Comparison of ENCODE assay signal across 8 cellular contexts in genomic region chr11:45900916-45901617, GRCh38. TPM values are rescaled to one million over a fixed set of nuclear protein-coding genes. Genes with fewer than 3 reads are reported as not detected.
DNase-seq lines count a peak whose midpoint lies in the region; ATAC-seq, FAIRE-seq and TF ChIP-seq lines count a peak whose summit lies in the region.

No MANE protein-coding gene starts in this region.

- peaks cover 0 to 21% of the 10 kb centered on the region in 2 experiments; a peak in 1 of 5 replicates for H3K27me3 ChIP-seq in HepG2 (ENCODE audit: control insufficient read depth in 1 of 2, insufficient read depth in 2 of 2, low read length in 2 of 2)
- no peaks in the 10 kb centered on the region for H3K27me3 ChIP-seq in right lobe of liver
- H3K27me3 ChIP-seq in mucosa of rectum (ENCODE audit: control insufficient read depth in 2 of 2, insufficient read depth in 2 of 2, low read length in 2 of 2): peaks cover 7 to 27% of the 10 kb centered on the region in 2 donors
- no peaks in the 10 kb centered on the region for H3K27me3 ChIP-seq in vagina

- intact Hi-C loops in HepG2 (cut with micrococcal nuclease; ENCODE audit: unreplicated experiment): no loop called here
- intact Hi-C loops in right lobe of liver (cut with DNase I): no loop called here
- intact Hi-C loops in vagina (cut with DNase I): no loop called here

- no peak overlapping the region for H3K27ac ChIP-seq in HepG2 (ENCODE audit: extremely low read length, insufficient read depth, low read length)
- no peak overlapping the region for H3K27ac ChIP-seq in right lobe of liver
- H3K27ac ChIP-seq in mucosa of rectum (ENCODE audit: low read depth in 2 of 2, low read length in 2 of 2): no peak overlapping the region
- peak overlapping the region; percentile 33 for H3K27ac ChIP-seq in vagina

- TF ChIP-seq CTCF in HepG2 (CRISPR knock-in tag; IDR thresholded peaks at IDR 0.05) (no peak), right lobe of liver (IDR thresholded peaks at IDR 0.05) (no peak), choroid plexus epithelial cell (conservative IDR thresholded peaks at IDR 0.05; ENCODE audit: low read depth, low read length) (no peak), vagina (IDR thresholded peaks at IDR 0.05) (no peak)

- no peaks in the 10 kb centered on the region for H4K20me1 ChIP-seq in HepG2 (ENCODE audit: insufficient read depth, low read length)

- H3K9ac ChIP-seq in HepG2 (ENCODE audit: insufficient read depth, low read depth, low read length): no peak overlapping the region
- no peak overlapping the region for H3K9ac ChIP-seq in mucosa of rectum (ENCODE audit: low read depth in 1 of 2, low read length in 2 of 2)

- peaks cover 44% of the 10 kb centered on the region for H3K4me1 ChIP-seq in HepG2 (ENCODE audit: insufficient read depth, low read length)
- peaks cover 0 to 5% (median 2%) of the 10 kb centered on the region in 4 donors for H3K4me1 ChIP-seq in right lobe of liver
- peaks cover 5 to 12% of the 10 kb centered on the region in 2 donors for H3K4me1 ChIP-seq in mucosa of rectum (ENCODE audit: control insufficient read depth in 2 of 2, insufficient read depth in 2 of 2, low read length in 2 of 2)
- peaks cover 22% of the 10 kb centered on the region for H3K4me1 ChIP-seq in vagina

- FAIRE-seq in HepG2 (lab: Jason Lieb, UNC): no peak
- FAIRE-seq in GM19239 (lab: Jason Lieb, UNC): no peak

- in situ Hi-C loops in HepG2 (cut with HindIII; ENCODE audit: extremely low pct_ligation_motif_present, low pct_unique_long_range_greater_than_20kb): no loop called here

- ATAC-seq in HepG2 (no peak), right lobe of liver (no peak), esophagus mucosa (no peak)

- H3K4me2 ChIP-seq in HepG2 (ENCODE audit: low read depth, low read length): peak overlapping the region; percentile 86

- H3K36me3 ChIP-seq in HepG2 (replicated peaks in 1 of 2; ENCODE audit: control insufficient read depth in 1 of 2, insufficient read depth in 2 of 2, low read length in 2 of 2): no peaks in the 10 kb centered on the region
- H3K36me3 ChIP-seq in right lobe of liver: no peaks in the 10 kb centered on the region
- H3K36me3 ChIP-seq in mucosa of rectum (ENCODE audit: control insufficient read depth in 2 of 2, insufficient read depth in 2 of 2, low read length in 2 of 2): no peaks in the 10 kb centered on the region
- H3K36me3 ChIP-seq in vagina: peaks cover 0 to 6% of the 10 kb centered on the region in 2 donors

- TF ChIP-seq RAD21 in HepG2 (CRISPR knock-in tag; IDR thresholded peaks at IDR 0.05): no peak

- H3K4me3 ChIP-seq in HepG2 (replicated peaks in 1 of 3; ENCODE audit: insufficient read depth in 1 of 3, low read depth in 2 of 3, low read length in 3 of 3) (peak overlapping the region in 2 of 3 experiments; percentile 62 to 71; a peak in 2 of 6 replicates), right lobe of liver (no peak overlapping the region), choroid plexus epithelial cell (ENCODE audit: low read depth, low read length) (peak overlapping the region; percentile 54), mucosa of rectum (ENCODE audit: low read length in 2 of 2) (peak overlapping the region; percentile 20 to 30), vagina (peak overlapping the region; percentile 51 to 77)

- DNase-seq in HepG2 (ENCODE audit: low spot score) (no peak), right lobe of liver (no peak), choroid plexus epithelial cell (ENCODE audit: low read depth) (no peak), vagina (ENCODE audit: extremely low spot score in 2 of 2) (no peak), GM19239 (ENCODE audit: insufficient read length, low spot score) (no peak), cerebellum (ENCODE audit: low spot score) (no peak)

- WGBS in HepG2 (ENCODE audit: low lambda C conversion rate): 57% methylated on average over 7 of the region's 8 CpGs
- 63% methylated on average over 3 of the region's 8 CpGs for WGBS in right lobe of liver (ENCODE audit: insufficient coverage, low coverage, low lambda C conversion rate, missing lambda C conversion rate)

- no TSS peak for BruUV-seq in HepG2 (replicated peaks; lab: Mats Ljungman, UMichigan)

- POLR2A ChIA-PET in HepG2 (lab: Yijun Ruan, JAX): no interaction called here

- no peak overlapping the region for H2AFZ ChIP-seq in HepG2 (ENCODE audit: low read length)

- TF ChIP-seq EP300 in HepG2 (IDR thresholded peaks at IDR 0.05; ENCODE audit: low read depth in 2 of 2, low read length in 2 of 2): no peak
- TF ChIP-seq EP300 in HepG2 (CRISPR knock-in tag; IDR thresholded peaks at IDR 0.05; ENCODE audit: borderline replicate concordance): no peak

- no peak for TF ChIP-seq POLR2A in HepG2 (IDR thresholded peaks at IDR 0.05; ENCODE audit: insufficient read depth in 1 of 2, low read depth in 2 of 2, low read length in 2 of 2)
- TF ChIP-seq POLR2A in right lobe of liver (IDR thresholded peaks at IDR 0.05): no peak
- TF ChIP-seq POLR2A in vagina (IDR thresholded peaks at IDR 0.05): no peak

- H3K9me3 ChIP-seq in HepG2 (ENCODE audit: low read length): no peaks in the 10 kb centered on the region
- H3K9me3 ChIP-seq in right lobe of liver: no peaks in the 10 kb centered on the region
- H3K9me3 ChIP-seq in mucosa of rectum (ENCODE audit: control insufficient read depth in 2 of 2, low read length in 2 of 2): no peaks in the 10 kb centered on the region
- H3K9me3 ChIP-seq in vagina: no peaks in the 10 kb centered on the region

- no peaks in the 10 kb centered on the region for H3K79me2 ChIP-seq in HepG2 (ENCODE audit: insufficient read depth, low read length)

- CTCF ChIA-PET in HepG2 (lab: Yijun Ruan, JAX; ENCODE audit: low intra/inter-chr PET ratio, low total read pairs): no interaction called here

RNA-seq across cellular contexts. Expression of gene FREY1, which starts 6.0 kb away (rescaled TPM):
- 0.73 TPM in 1 of 2 replicates, not detected in the other for total RNA-seq in HepG2 (2016; rRNA removed; fragmentation: Illumina TruSeq; extraction: Trizol)
- not detected in 2 replicates for total RNA-seq in HepG2 (2016; cell fraction: cytosol; rRNA removed; fragmentation: Illumina TruSeq; extraction: Trizol; ENCODE audit: low read depth)
- total RNA-seq in HepG2 (2016; cell fraction: insoluble cytoplasmic fraction; rRNA removed; fragmentation: Illumina TruSeq; extraction: Trizol): 0.27 and 0.52 TPM in 2 replicates
- not detected in 2 replicates for total RNA-seq in HepG2 (2016; cell fraction: membrane; rRNA removed; fragmentation: Illumina TruSeq; extraction: Trizol)
- total RNA-seq in HepG2 (2016; cell fraction: nucleus; rRNA removed; fragmentation: Illumina TruSeq; extraction: Trizol): 1.3 TPM in 1 of 2 replicates, not detected in the other
- 0.22 and 0.44 TPM in 2 replicates for polyA plus RNA-seq in HepG2 (2011; rRNA removed)
- polyA plus RNA-seq in HepG2 (2011; cell fraction: cytosol; rRNA removed): not detected in 2 replicates
- 2.4 and 5.3 TPM in 2 replicates for polyA plus RNA-seq in HepG2 (2011; cell fraction: nucleus; rRNA removed)
- 0.27 TPM in 1 of 2 replicates, not detected in the other for polyA plus RNA-seq in HepG2 (2012)
- polyA plus RNA-seq in HepG2 (2016; cell fraction: cytosol; fragmentation: Illumina TruSeq; extraction: Trizol; ENCODE audit: low read depth): not detected in 2 replicates
- polyA plus RNA-seq in HepG2 (2016; cell fraction: insoluble cytoplasmic fraction; fragmentation: Illumina TruSeq; extraction: Trizol; ENCODE audit: low read depth): not detected in 2 replicates
- polyA plus RNA-seq in HepG2 (2016; cell fraction: membrane; fragmentation: Illumina TruSeq; extraction: Trizol; ENCODE audit: low read depth): not detected in 2 replicates
- polyA plus RNA-seq in HepG2 (2016; cell fraction: nucleus; fragmentation: Illumina TruSeq; extraction: Trizol; ENCODE audit: insufficient read depth, low read depth): not detected in 2 replicates
- 4.0 and 13.4 TPM in 2 replicates for polyA minus RNA-seq in HepG2 (2011; rRNA and poly(A)+ RNA removed; ENCODE audit: low replicate concordance)
- polyA minus RNA-seq in HepG2 (2011; cell fraction: cytosol; rRNA and poly(A)+ RNA removed): not detected in 2 replicates
- polyA minus RNA-seq in HepG2 (2011; cell fraction: nucleus; rRNA and poly(A)+ RNA removed): 7.2 and 7.8 TPM in 2 replicates
- under 1 TPM in 3 of 6 experiments, not detected in 3; 0.40 to 0.90 (median 0.42) TPM for total RNA-seq in right lobe of liver
- total RNA-seq in vagina: not detected
- total RNA-seq in cerebellum: 2.5 TPM
- total RNA-seq in esophagus mucosa: 0.56 TPM

RNA-seq across cellular contexts. Expression of gene MAPK8IP1, which starts 15.6 kb away (rescaled TPM):
- total RNA-seq in HepG2 (2016; rRNA removed; fragmentation: Illumina TruSeq; extraction: Trizol) (3.0 and 4.2 TPM in 2 replicates), right lobe of liver (1 to 10 TPM; 1.7 to 6.2 (median 2.6) TPM), vagina (7.1 TPM), cerebellum (48.7 TPM), esophagus mucosa (1.1 TPM)
- total RNA-seq in HepG2 (2016; cell fraction: cytosol; rRNA removed; fragmentation: Illumina TruSeq; extraction: Trizol; ENCODE audit: low read depth): 1.8 and 1.9 TPM in 2 replicates
- total RNA-seq in HepG2 (2016; cell fraction: insoluble cytoplasmic fraction; rRNA removed; fragmentation: Illumina TruSeq; extraction: Trizol): 4.1 and 4.2 TPM in 2 replicates
- total RNA-seq in HepG2 (2016; cell fraction: membrane; rRNA removed; fragmentation: Illumina TruSeq; extraction: Trizol): 4.9 and 5.4 TPM in 2 replicates
- total RNA-seq in HepG2 (2016; cell fraction: nucleus; rRNA removed; fragmentation: Illumina TruSeq; extraction: Trizol): 2.2 and 2.8 TPM in 2 replicates
- 2.2 and 3.1 TPM in 2 replicates for polyA plus RNA-seq in HepG2 (2011; rRNA removed)
- 2.2 and 3.1 TPM in 2 replicates for polyA plus RNA-seq in HepG2 (2011; cell fraction: cytosol; rRNA removed)
- 5.3 and 6.8 TPM in 2 replicates for polyA plus RNA-seq in HepG2 (2011; cell fraction: nucleus; rRNA removed)
- polyA plus RNA-seq in HepG2 (2012): 1.2 and 1.9 TPM in 2 replicates
- polyA plus RNA-seq in HepG2 (2016; cell fraction: cytosol; fragmentation: Illumina TruSeq; extraction: Trizol; ENCODE audit: low read depth): 2.5 and 2.9 TPM in 2 replicates
- 4.7 and 5.0 TPM in 2 replicates for polyA plus RNA-seq in HepG2 (2016; cell fraction: insoluble cytoplasmic fraction; fragmentation: Illumina TruSeq; extraction: Trizol; ENCODE audit: low read depth)
- 5.4 and 6.2 TPM in 2 replicates for polyA plus RNA-seq in HepG2 (2016; cell fraction: membrane; fragmentation: Illumina TruSeq; extraction: Trizol; ENCODE audit: low read depth)
- polyA plus RNA-seq in HepG2 (2016; cell fraction: nucleus; fragmentation: Illumina TruSeq; extraction: Trizol; ENCODE audit: insufficient read depth, low read depth): 5.6 and 7.4 TPM in 2 replicates
- polyA minus RNA-seq in HepG2 (2011; rRNA and poly(A)+ RNA removed; ENCODE audit: low replicate concordance): 1.2 and 6.3 TPM in 2 replicates
- 2.4 TPM in 2 replicates for polyA minus RNA-seq in HepG2 (2011; cell fraction: cytosol; rRNA and poly(A)+ RNA removed)
- 1.2 TPM in 2 replicates for polyA minus RNA-seq in HepG2 (2011; cell fraction: nucleus; rRNA and poly(A)+ RNA removed)

RNA-seq across cellular contexts. Expression of gene PEX16, which starts 16.6 kb away (rescaled TPM):
- 18.6 and 21.8 TPM in 2 replicates for total RNA-seq in HepG2 (2016; rRNA removed; fragmentation: Illumina TruSeq; extraction: Trizol)
- total RNA-seq in HepG2 (2016; cell fraction: cytosol; rRNA removed; fragmentation: Illumina TruSeq; extraction: Trizol; ENCODE audit: low read depth): 11.4 and 13.9 TPM in 2 replicates
- total RNA-seq in HepG2 (2016; cell fraction: insoluble cytoplasmic fraction; rRNA removed; fragmentation: Illumina TruSeq; extraction: Trizol): 14.6 and 24.3 TPM in 2 replicates
- 18.4 and 20.4 TPM in 2 replicates for total RNA-seq in HepG2 (2016; cell fraction: membrane; rRNA removed; fragmentation: Illumina TruSeq; extraction: Trizol)
- 20.1 and 24.1 TPM in 2 replicates for total RNA-seq in HepG2 (2016; cell fraction: nucleus; rRNA removed; fragmentation: Illumina TruSeq; extraction: Trizol)
- polyA plus RNA-seq in HepG2 (2011; rRNA removed): 12.5 and 16.8 TPM in 2 replicates
- 13.7 and 17.1 TPM in 2 replicates for polyA plus RNA-seq in HepG2 (2011; cell fraction: cytosol; rRNA removed)
- 47.3 and 52.6 TPM in 2 replicates for polyA plus RNA-seq in HepG2 (2011; cell fraction: nucleus; rRNA removed)
- polyA plus RNA-seq in HepG2 (2012): 10.4 and 13.1 TPM in 2 replicates
- 9.0 and 11.2 TPM in 2 replicates for polyA plus RNA-seq in HepG2 (2016; cell fraction: cytosol; fragmentation: Illumina TruSeq; extraction: Trizol; ENCODE audit: low read depth)
- 13.3 and 13.5 TPM in 2 replicates for polyA plus RNA-seq in HepG2 (2016; cell fraction: insoluble cytoplasmic fraction; fragmentation: Illumina TruSeq; extraction: Trizol; ENCODE audit: low read depth)
- polyA plus RNA-seq in HepG2 (2016; cell fraction: membrane; fragmentation: Illumina TruSeq; extraction: Trizol; ENCODE audit: low read depth): 10.8 and 13.0 TPM in 2 replicates
- polyA plus RNA-seq in HepG2 (2016; cell fraction: nucleus; fragmentation: Illumina TruSeq; extraction: Trizol; ENCODE audit: insufficient read depth, low read depth): 34.9 and 44.4 TPM in 2 replicates
- 19.0 and 26.5 TPM in 2 replicates for polyA minus RNA-seq in HepG2 (2011; rRNA and poly(A)+ RNA removed; ENCODE audit: low replicate concordance)
- polyA minus RNA-seq in HepG2 (2011; cell fraction: cytosol; rRNA and poly(A)+ RNA removed): 7.1 and 8.4 TPM in 2 replicates
- polyA minus RNA-seq in HepG2 (2011; cell fraction: nucleus; rRNA and poly(A)+ RNA removed): 19.3 and 22.0 TPM in 2 replicates
- 10 to 100 TPM; 17.9 to 36.7 (median 32.4) TPM for total RNA-seq in right lobe of liver
- total RNA-seq in vagina: 35.8 TPM
- 18.4 TPM for total RNA-seq in cerebellum
- total RNA-seq in esophagus mucosa: 22.6 TPM

RNA-seq across cellular contexts. Expression of gene LARGE2, which starts 21.4 kb away (rescaled TPM):
- total RNA-seq in HepG2 (2016; rRNA removed; fragmentation: Illumina TruSeq; extraction: Trizol) (10.0 and 21.6 TPM in 2 replicates), right lobe of liver (1 to 10 TPM in 5 of 6 experiments, under 1 TPM in 1; 0.43 to 3.5 (median 2.4) TPM), vagina (6.6 TPM), cerebellum (not detected), esophagus mucosa (30.4 TPM)
- 14.2 and 19.1 TPM in 2 replicates for total RNA-seq in HepG2 (2016; cell fraction: cytosol; rRNA removed; fragmentation: Illumina TruSeq; extraction: Trizol; ENCODE audit: low read depth)
- total RNA-seq in HepG2 (2016; cell fraction: insoluble cytoplasmic fraction; rRNA removed; fragmentation: Illumina TruSeq; extraction: Trizol): 7.5 and 20.4 TPM in 2 replicates
- 31.5 and 38.0 TPM in 2 replicates for total RNA-seq in HepG2 (2016; cell fraction: membrane; rRNA removed; fragmentation: Illumina TruSeq; extraction: Trizol)
- total RNA-seq in HepG2 (2016; cell fraction: nucleus; rRNA removed; fragmentation: Illumina TruSeq; extraction: Trizol): 12.2 and 18.7 TPM in 2 replicates
- 8.5 and 12.5 TPM in 2 replicates for polyA plus RNA-seq in HepG2 (2011; rRNA removed)
- polyA plus RNA-seq in HepG2 (2011; cell fraction: cytosol; rRNA removed): 6.6 and 10.9 TPM in 2 replicates
- polyA plus RNA-seq in HepG2 (2011; cell fraction: nucleus; rRNA removed): 32.4 and 37.4 TPM in 2 replicates
- 9.6 and 9.7 TPM in 2 replicates for polyA plus RNA-seq in HepG2 (2012)
- polyA plus RNA-seq in HepG2 (2016; cell fraction: cytosol; fragmentation: Illumina TruSeq; extraction: Trizol; ENCODE audit: low read depth): 20.1 and 23.9 TPM in 2 replicates
- polyA plus RNA-seq in HepG2 (2016; cell fraction: insoluble cytoplasmic fraction; fragmentation: Illumina TruSeq; extraction: Trizol; ENCODE audit: low read depth): 13.5 and 14.3 TPM in 2 replicates
- 33.6 and 37.3 TPM in 2 replicates for polyA plus RNA-seq in HepG2 (2016; cell fraction: membrane; fragmentation: Illumina TruSeq; extraction: Trizol; ENCODE audit: low read depth)
- 50.8 and 52.9 TPM in 2 replicates for polyA plus RNA-seq in HepG2 (2016; cell fraction: nucleus; fragmentation: Illumina TruSeq; extraction: Trizol; ENCODE audit: insufficient read depth, low read depth)
- 15.3 TPM in 1 of 2 replicates, not detected in the other for polyA minus RNA-seq in HepG2 (2011; rRNA and poly(A)+ RNA removed; ENCODE audit: low replicate concordance)
- polyA minus RNA-seq in HepG2 (2011; cell fraction: cytosol; rRNA and poly(A)+ RNA removed): 2.2 and 5.0 TPM in 2 replicates
- 3.2 and 3.5 TPM in 2 replicates for polyA minus RNA-seq in HepG2 (2011; cell fraction: nucleus; rRNA and poly(A)+ RNA removed)

RNA-seq across cellular contexts. Expression of gene CRY2, which starts 53.8 kb away (rescaled TPM):
- total RNA-seq in HepG2 (2016; rRNA removed; fragmentation: Illumina TruSeq; extraction: Trizol): 8.8 and 12.2 TPM in 2 replicates
- 8.5 and 9.2 TPM in 2 replicates for total RNA-seq in HepG2 (2016; cell fraction: cytosol; rRNA removed; fragmentation: Illumina TruSeq; extraction: Trizol; ENCODE audit: low read depth)
- 7.8 and 11.7 TPM in 2 replicates for total RNA-seq in HepG2 (2016; cell fraction: insoluble cytoplasmic fraction; rRNA removed; fragmentation: Illumina TruSeq; extraction: Trizol)
- total RNA-seq in HepG2 (2016; cell fraction: membrane; rRNA removed; fragmentation: Illumina TruSeq; extraction: Trizol): 7.7 and 7.9 TPM in 2 replicates
- total RNA-seq in HepG2 (2016; cell fraction: nucleus; rRNA removed; fragmentation: Illumina TruSeq; extraction: Trizol): 14.4 and 18.4 TPM in 2 replicates
- polyA plus RNA-seq in HepG2 (2011; rRNA removed): 10.0 and 10.1 TPM in 2 replicates
- 4.5 and 4.8 TPM in 2 replicates for polyA plus RNA-seq in HepG2 (2011; cell fraction: cytosol; rRNA removed)
- 42.1 and 49.3 TPM in 2 replicates for polyA plus RNA-seq in HepG2 (2011; cell fraction: nucleus; rRNA removed)
- 8.4 and 8.8 TPM in 2 replicates for polyA plus RNA-seq in HepG2 (2012)
- polyA plus RNA-seq in HepG2 (2016; cell fraction: cytosol; fragmentation: Illumina TruSeq; extraction: Trizol; ENCODE audit: low read depth): 0.70 and 0.83 TPM in 2 replicates
- polyA plus RNA-seq in HepG2 (2016; cell fraction: insoluble cytoplasmic fraction; fragmentation: Illumina TruSeq; extraction: Trizol; ENCODE audit: low read depth): 6.0 and 7.6 TPM in 2 replicates
- polyA plus RNA-seq in HepG2 (2016; cell fraction: membrane; fragmentation: Illumina TruSeq; extraction: Trizol; ENCODE audit: low read depth): 1.9 and 2.1 TPM in 2 replicates
- 27.9 and 28.8 TPM in 2 replicates for polyA plus RNA-seq in HepG2 (2016; cell fraction: nucleus; fragmentation: Illumina TruSeq; extraction: Trizol; ENCODE audit: insufficient read depth, low read depth)
- 28.6 and 30.6 TPM in 2 replicates for polyA minus RNA-seq in HepG2 (2011; rRNA and poly(A)+ RNA removed; ENCODE audit: low replicate concordance)
- 7.2 and 7.8 TPM in 2 replicates for polyA minus RNA-seq in HepG2 (2011; cell fraction: cytosol; rRNA and poly(A)+ RNA removed)
- polyA minus RNA-seq in HepG2 (2011; cell fraction: nucleus; rRNA and poly(A)+ RNA removed): 25.4 and 26.0 TPM in 2 replicates
- 100 to 1,000 TPM in 1 of 6 experiments, 10 to 100 TPM in 5; 19.6 to 104 (median 31.5) TPM for total RNA-seq in right lobe of liver
- 54.3 TPM for total RNA-seq in vagina
- total RNA-seq in cerebellum: 32.5 TPM
- 6.6 TPM for total RNA-seq in esophagus mucosa

Comparison
In these comparisons a context has a peak if more than half of its experiments do, and no peak if none do; other contexts are left out.
1. H3K4me3 ChIP-seq: peak in HepG2 (2 of 3), choroid plexus epithelial cell (single experiment), mucosa of rectum (2 of 2) and vagina (2 of 2); none in right lobe of liver (0 of 3).